ENCODE assay signal across 11 cellular contexts in genomic region chr12:120457133-120457532, GRCh38. TPM values are rescaled to one million over a fixed set of nuclear protein-coding genes. Genes with fewer than 3 reads are reported as not detected.
DNase-seq lines count a peak whose midpoint lies in the region; ATAC-seq and TF ChIP-seq lines count a peak whose summit lies in the region.
"Had no signal": no experiment of that assay in that cellular context is flagged by ENCODE, and none has a peak within 500 bp of the region (broad histone marks: within the 10 kb centered on the region; RNA-seq: fewer than 3 reads in every experiment).

No MANE protein-coding gene starts in this region.

- no peak overlapping the region for H3K4me3 Mint-ChIP-seq in naive thymus-derived CD8-positive, alpha-beta T cell

- H3K27me3 Mint-ChIP-seq in naive thymus-derived CD8-positive, alpha-beta T cell: no peaks in the 10 kb centered on the region

- POLR2A ChIA-PET in naive thymus-derived CD8-positive, alpha-beta T cell (lab: Charles Lee): interaction anchor here (0.6 to 0.7 kb wide), 4 partner anchors 28 to 1218 kb away, joined by 3 to 8 read pairs (median 5); no protein-coding TSS in a partner anchor

- peaks cover 0 to 7% (median 6%) of the 10 kb centered on the region in 4 donors for H3K4me1 Mint-ChIP-seq in naive thymus-derived CD8-positive, alpha-beta T cell

- DNase-seq in EH (ENCODE audit: low read depth) (peak; percentile 12), HuH-7 (ENCODE audit: low spot score) (peak; percentile 25), astrocyte of the spinal cord (ENCODE audit: low read depth, low spot score) (no peak), globus pallidus (ENCODE audit: low spot score) (no peak), hepatic stellate cell (ENCODE audit: low spot score) (no peak), NCI-H2081 treated with DMSO at 0.1 percent for 48 hours (lab: John Stamatoyannopoulos, UW) (no peak)
- DNase-seq in naive thymus-derived CD8-positive, alpha-beta T cell: no peak
- DNase-seq: central memory CD4-positive, alpha-beta T cell; kidney; NCI-H2171; stimulated activated CD4-positive, alpha-beta T cell treated with anti-CD3 and anti-CD28 coated beads, Interleukin-12 subunit alpha, Interleukin-12 subunit beta, amount 100 ng/mL, for 4 hours had no signal

- ATAC-seq in naive thymus-derived CD8-positive, alpha-beta T cell: peak; percentile 41 to 50

- peaks cover 0 to 82% (median 7%) of the 10 kb centered on the region in 3 donors for H3K36me3 Mint-ChIP-seq in naive thymus-derived CD8-positive, alpha-beta T cell

- H3K27ac Mint-ChIP-seq in naive thymus-derived CD8-positive, alpha-beta T cell: peak overlapping the region in 7 of 10 donors; percentile 26 to 90 (median 58)

- no peak overlapping the region for H3K4me3 ChIP-seq in astrocyte of the spinal cord (ENCODE audit: low read depth, low read length)

- peak; percentile 40 for TF ChIP-seq CTCF in astrocyte of the spinal cord (IDR thresholded peaks at IDR 0.05; ENCODE audit: low read depth, low read length)

- H3K9me3 Mint-ChIP-seq in naive thymus-derived CD8-positive, alpha-beta T cell: no peaks in the 10 kb centered on the region

- in situ Hi-C loops in astrocyte of the spinal cord (cut with HindIII; ENCODE audit: low sequenced_read_pairs): no loop called here

RNA-seq across cellular contexts. Expression of gene GATC, which starts 10.9 kb away (rescaled TPM):
- 10 to 100 TPM; 24.1 to 28.0 TPM for total RNA-seq in naive thymus-derived CD8-positive, alpha-beta T cell
- 10 to 100 TPM; 14.6 to 19.2 (median 17.5) TPM for polyA plus RNA-seq in naive thymus-derived CD8-positive, alpha-beta T cell

RNA-seq across cellular contexts. Expression of gene TRIAP1, which starts 10.9 kb away (rescaled TPM):
- 10 to 100 TPM; 21.9 to 25.3 TPM for total RNA-seq in naive thymus-derived CD8-positive, alpha-beta T cell
- 10 to 100 TPM; 54.1 to 65.2 (median 63.7) TPM for polyA plus RNA-seq in naive thymus-derived CD8-positive, alpha-beta T cell

RNA-seq across cellular contexts. Expression of gene SRSF9, which starts 12.4 kb away (rescaled TPM):
- total RNA-seq in naive thymus-derived CD8-positive, alpha-beta T cell: 100 to 1,000 TPM; 157 to 164 TPM
- 100 to 1,000 TPM; 181 to 198 (median 191) TPM for polyA plus RNA-seq in naive thymus-derived CD8-positive, alpha-beta T cell

RNA-seq across cellular contexts. Expression of gene COX6A1, which starts 19.2 kb away (rescaled TPM):
- total RNA-seq in naive thymus-derived CD8-positive, alpha-beta T cell: 100 to 1,000 TPM; 131 to 150 TPM
- polyA plus RNA-seq in naive thymus-derived CD8-positive, alpha-beta T cell: 100 to 1,000 TPM; 683 to 799 (median 722) TPM

RNA-seq across cellular contexts. Expression of gene DYNLL1, which starts 38.8 kb away (rescaled TPM):
- total RNA-seq in naive thymus-derived CD8-positive, alpha-beta T cell: 10 to 100 TPM; 57.0 to 57.8 TPM
- polyA plus RNA-seq in naive thymus-derived CD8-positive, alpha-beta T cell: 100 to 1,000 TPM; 156 to 192 (median 179) TPM

Comparison
In these comparisons a context has a peak if more than half of its experiments do, and no peak if none do; other contexts are left out.
1. DNase-seq: peak in EH (single experiment) and HuH-7 (single experiment); none in astrocyte of the spinal cord (single experiment), naive thymus-derived CD8-positive, alpha-beta T cell (0 of 10), globus pallidus (single experiment), hepatic stellate cell (single experiment) and NCI-H2081 treated with DMSO at 0.1 percent for 48 hours (single experiment).